8 cellular contexts compared by ENCODE assay signal in the genomic region with DNA sequence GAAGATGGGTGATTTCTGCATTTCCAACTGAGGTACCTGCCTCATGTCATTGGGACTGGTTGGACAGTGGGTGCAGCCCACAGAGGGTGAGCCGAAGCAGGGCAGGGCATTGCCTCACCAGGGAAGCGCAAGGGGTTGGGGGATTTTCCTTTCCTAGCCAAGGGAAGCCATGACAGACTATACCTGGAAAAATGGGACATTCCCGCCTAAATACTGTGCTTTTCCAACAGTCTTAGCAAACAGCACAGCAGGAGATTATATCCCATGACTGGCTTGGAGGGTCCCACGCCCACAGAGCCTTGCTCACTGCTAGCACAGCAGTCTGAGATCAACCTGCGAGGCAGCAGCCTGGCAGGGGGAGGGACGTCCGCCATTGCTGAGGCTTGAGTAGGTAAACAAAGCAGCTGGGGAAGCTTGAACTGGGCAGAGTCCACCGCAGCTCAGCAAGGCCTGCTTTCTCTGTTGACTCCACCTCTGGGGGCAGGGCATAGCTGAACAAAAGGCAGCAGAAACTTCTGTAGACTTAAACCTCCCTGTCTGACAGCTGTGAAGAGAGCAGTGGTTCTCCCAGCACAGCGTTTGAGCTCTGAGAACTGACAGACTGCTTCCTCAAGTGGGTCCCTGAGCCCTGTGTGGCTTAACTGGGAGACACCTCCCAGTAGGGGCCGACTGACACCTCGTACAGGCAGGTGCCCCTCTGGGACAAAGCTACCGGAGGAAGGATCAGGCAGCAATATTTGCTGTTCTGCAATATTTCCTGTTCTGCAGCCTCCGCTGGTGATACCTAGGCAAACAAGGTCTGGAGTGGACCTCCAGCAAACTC. TPM values are rescaled to one million over a fixed set of nuclear protein-coding genes. Genes with fewer than 3 reads are reported as not detected.
DNase-seq lines count a peak whose midpoint lies in the region; ATAC-seq and TF ChIP-seq lines count a peak whose summit lies in the region.
"Not testable (repeated sequence)": the region's sequence is repeated elsewhere in the genome, so short reads cannot be mapped to it uniquely, and the experiment has no call there.
"Had no signal": no experiment of that assay in that cellular context is flagged by ENCODE, and none has a peak within 500 bp of the region (broad histone marks: within the 10 kb centered on the region; RNA-seq: fewer than 3 reads in every experiment).

No MANE protein-coding gene starts in this region.

- CTCF ChIA-PET in WTC11 (lab: Charles Lee): interaction anchor here (1.0 to 2.7 kb wide), 3 partner anchors 69 to 1145 kb away, joined by 3 to 7 read pairs (median 3); no protein-coding TSS in a partner anchor

- 54% methylated on average over 13 of the region's 13 CpGs; no CpG with 5 or more reads in 1 of the 2 donors for WGBS in transverse colon (ENCODE audit: low coverage in 1 of 2), 2 donors

- H3K4me3 Mint-ChIP-seq in WTC11: not testable (repeated sequence)

- not testable (repeated sequence) for ATAC-seq in WTC11
- ATAC-seq in left lobe of liver: peak; percentile 52

- H3K9me3 Mint-ChIP-seq in WTC11: peaks cover 33% of the 10 kb centered on the region

- POLR2A ChIA-PET in WTC11 (lab: Charles Lee): not testable (repeated sequence)

- H3K9me3 ChIP-seq in mucosa of rectum (ENCODE audit: control insufficient read depth in 2 of 2, low read length in 2 of 2): not testable (repeated sequence)
- H3K9me3 ChIP-seq in transverse colon: peaks cover 14 to 15% of the 10 kb centered on the region in 2 donors

- TF ChIP-seq EP300 in transverse colon (IDR thresholded peaks at IDR 0.05; ENCODE audit: low read depth): not testable (repeated sequence)

- TF ChIP-seq POLR2A in transverse colon (IDR thresholded peaks at IDR 0.05): peak; percentile 47

- H3K27ac Mint-ChIP-seq in WTC11: not testable (repeated sequence)

- not testable (repeated sequence) for H3K27me3 ChIP-seq in mucosa of rectum (ENCODE audit: control insufficient read depth in 2 of 2, insufficient read depth in 2 of 2, low read length in 2 of 2); transverse colon

- H3K9ac ChIP-seq in mucosa of rectum (ENCODE audit: low read depth in 1 of 2, low read length in 2 of 2): peak overlapping the region; percentile 1 to 32

- in situ Hi-C loops in transverse colon (cut with MboI; ENCODE audit: low pct_ligation_motif_present in 1 of 4, low pct_unique_long_range_greater_than_20kb in 1 of 4, low sequenced_read_pairs in 3 of 4): not testable (repeated sequence)

- H3K27ac ChIP-seq in mucosa of rectum (ENCODE audit: low read depth in 2 of 2, low read length in 2 of 2) (peak overlapping the region; percentile 68 to 72), transverse colon (peak overlapping the region; percentile 60 to 79 (median 76))

- H3K36me3 ChIP-seq in mucosa of rectum (ENCODE audit: control insufficient read depth in 2 of 2, insufficient read depth in 2 of 2, low read length in 2 of 2) (peaks cover 19 to 26% of the 10 kb centered on the region in 2 donors), transverse colon (peaks cover 0 to 13% (median 2%) of the 10 kb centered on the region in 4 donors)

- TF ChIP-seq CTCF in WTC11 (IDR thresholded peaks at IDR 0.05); transverse colon (IDR thresholded peaks at IDR 0.05): not testable (repeated sequence)

- DNase-seq in DMS153 (lab: John Stamatoyannopoulos, UW) (peak; percentile 46), NCI-H146 (lab: John Stamatoyannopoulos, UW) (peak; percentile 81), NCI-H510A treated with DMSO at 0.1 percent for 48 hours (lab: John Stamatoyannopoulos, UW) (peak; percentile 16), left lobe of liver (ENCODE audit: low spot score) (peak; percentile 87), transverse colon (peak; percentile 80)
- not testable (repeated sequence) for DNase-seq in WTC11 (ENCODE audit: low spot score)

- peaks cover 15% of the 10 kb centered on the region for H3K36me3 Mint-ChIP-seq in WTC11

- not testable (repeated sequence) for H3K4me1 Mint-ChIP-seq in WTC11

- intact Hi-C loops in transverse colon (cut with DNase I; ENCODE audit: low total_unique reads): not testable (repeated sequence)

- peaks cover 32% of the 10 kb centered on the region for H3K27me3 Mint-ChIP-seq in WTC11 (ENCODE audit: low read depth)

- H3K4me3 ChIP-seq in mucosa of rectum (ENCODE audit: low read length in 2 of 2): peak overlapping the region in 1 of 2 donors; percentile 54
- H3K4me3 ChIP-seq in transverse colon: not testable (repeated sequence)

- peaks cover 9 to 12% of the 10 kb centered on the region in 2 donors for H3K4me1 ChIP-seq in mucosa of rectum (ENCODE audit: control insufficient read depth in 2 of 2, insufficient read depth in 2 of 2, low read length in 2 of 2)
- H3K4me1 ChIP-seq in transverse colon: peaks cover 6 to 27% (median 14%) of the 10 kb centered on the region in 4 donors

TF ChIP-seq in WTC11, 78 proteins besides CTCF, POLR2A, EP300 and RAD21:
- TF ChIP-seq GABPB1 (CRISPR knock-in tag; IDR thresholded peaks at IDR 0.05): peak; percentile 31; the same call in 1 of the 2 replicates

RNA-seq across cellular contexts. Expression of a gene that starts 7.3 kb away (rescaled TPM):
- total RNA-seq in WTC11 (2021) (0.30 to 0.74 TPM (median 0.64 TPM) in 3 replicates), left lobe of liver (449 TPM), transverse colon (100 to 1,000 TPM in 3 of 4 donors, 10 to 100 TPM in 1; 44.6 to 210 (median 171) TPM)

RNA-seq across cellular contexts. Expression of a gene that starts 7.7 kb away (rescaled TPM):
- total RNA-seq in WTC11 (2021) (1.0 to 1.6 TPM (median 1.3 TPM) in 3 replicates), left lobe of liver (906 TPM), transverse colon (100 to 1,000 TPM in 3 of 4 donors, 10 to 100 TPM in 1; 30.4 to 369 (median 224) TPM)

RNA-seq across cellular contexts. Expression of a gene that starts 44.5 kb away (rescaled TPM):
- 0.17 to 0.39 TPM (median 0.23 TPM) in 3 replicates for total RNA-seq in WTC11 (2021)
- total RNA-seq in left lobe of liver: 18.9 TPM
- total RNA-seq in transverse colon: 100 to 1,000 TPM; 143 to 687 (median 427) TPM
- total RNA-seq: CD4-positive, alpha-beta memory T cell had no signal

Comparison
In these comparisons a context has a peak if more than half of its experiments do, and no peak if none do; other contexts are left out.
1. RNA of a gene that starts 7.3 kb away (total RNA-seq): 449 TPM in left lobe of liver (single experiment) and 44.6 to 210 TPM in transverse colon; 0.30 to 0.74 TPM in WTC11; every median in the first group is over 10 times any median in the second.
2. RNA of a gene that starts 7.7 kb away (total RNA-seq): 906 TPM in left lobe of liver (single experiment) and 30.4 to 369 TPM in transverse colon; 1.0 to 1.6 TPM in WTC11; every median in the first group is over 10 times any median in the second.
3. RNA of a gene that starts 44.5 kb away (total RNA-seq): 143 to 687 TPM in transverse colon and 18.9 TPM in left lobe of liver (single experiment); 0.17 to 0.39 TPM in WTC11; every median in the first group is over 10 times any median in the second.